ENCODE assay signal across 8 cellular contexts in the genomic region with DNA sequence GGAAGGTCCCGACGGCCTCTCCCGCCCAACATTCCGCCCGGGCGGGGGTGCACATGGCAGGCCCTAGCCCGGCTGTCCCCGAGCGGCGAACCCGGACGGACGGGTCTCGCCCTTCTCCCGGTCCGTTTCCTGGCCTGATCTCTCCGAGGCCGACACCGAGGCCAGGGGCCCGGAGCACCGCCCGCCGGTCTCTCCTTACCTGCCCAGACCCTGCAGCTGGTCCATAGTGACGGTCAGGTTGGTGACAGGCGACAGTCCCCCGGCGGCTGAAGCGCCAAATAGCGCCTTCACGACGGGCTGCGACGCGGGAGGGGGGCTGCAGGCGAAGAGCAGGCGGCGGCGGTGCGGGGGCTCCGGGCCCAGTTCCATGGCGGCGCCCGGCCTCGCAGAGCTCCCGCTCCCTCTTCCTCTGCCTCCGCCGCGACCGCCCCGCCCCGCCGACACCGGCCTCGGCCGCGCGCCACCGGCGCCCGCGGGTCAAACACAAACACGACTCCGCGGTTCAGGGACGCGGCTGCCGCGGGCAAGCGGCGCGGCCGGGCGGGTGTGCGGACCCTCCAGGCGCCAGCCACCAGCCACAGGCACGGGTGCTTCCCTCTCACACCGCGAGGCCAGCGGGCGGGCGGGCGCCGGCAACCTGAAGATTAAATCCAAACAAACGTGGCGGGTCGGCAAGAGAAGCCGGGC. TPM values are rescaled to one million over a fixed set of nuclear protein-coding genes. Genes with fewer than 3 reads are reported as not detected.
A peak's percentile ranks its signal among the peaks of the same experiment; 100 is the strongest.
DNase-seq lines count a peak whose midpoint lies in the region; ATAC-seq and TF ChIP-seq lines count a peak whose summit lies in the region.

No MANE protein-coding gene starts in this region.

- CTCF ChIA-PET in SK-N-SH (lab: Yijun Ruan, JAX), result interaction anchor here (0.6 to 3.1 kb wide), 6 partner anchors 11 to 350 kb away, joined by 3 to 18 read pairs (median 4); no protein-coding TSS in a partner anchor

- H3K79me2 ChIP-seq in ACC112 (ENCODE audit: control insufficient read depth, insufficient read depth, low read length, unreplicated experiment) (peaks cover 43% of the 10 kb centered on the region), SK-N-SH (ENCODE audit: insufficient read depth) (peaks cover 24% of the 10 kb centered on the region)

- peaks cover 31% of the 10 kb centered on the region for H3K36me3 ChIP-seq in ACC112 (ENCODE audit: insufficient read depth, low read length)
- H3K36me3 ChIP-seq in SK-N-SH (replicated peaks in 1 of 2; ENCODE audit: control insufficient read depth in 1 of 2, insufficient read depth in 2 of 2, low read length in 1 of 2), result peaks cover 19 to 30% of the 10 kb centered on the region in 2 experiments
- H3K36me3 ChIP-seq in ectodermal cell (ENCODE audit: control insufficient read depth, insufficient read depth, low read length), result peaks cover 28% of the 10 kb centered on the region
- H3K36me3 ChIP-seq in suprapubic skin, result no peaks in the 10 kb centered on the region

- peak overlapping the region; percentile 86 for H3K9ac ChIP-seq in SK-N-SH

- peaks cover 2% of the 10 kb centered on the region for H3K36me3 Mint-ChIP-seq in mesothelial cell of epicardium

- H3K4me3 ChIP-seq in ACC112 (ENCODE audit: low read depth, low read length) (peak overlapping the region; percentile 84), SK-N-SH (ENCODE audit: low read depth in 2 of 2, low read length in 1 of 2) (peak overlapping the region; percentile 75 to 91), ectodermal cell (ENCODE audit: insufficient read depth, low read depth, low read length) (peak overlapping the region; percentile 94), suprapubic skin (peak overlapping the region; percentile 62)

- peak overlapping the region; percentile 95 for H3K4me2 ChIP-seq in SK-N-SH

- H3K4me1 ChIP-seq in ACC112 (ENCODE audit: control insufficient read depth, insufficient read depth, low read length, unreplicated experiment) (peaks cover 13% of the 10 kb centered on the region), SK-N-SH (ENCODE audit: control insufficient read depth in 1 of 2, insufficient read depth in 2 of 2, low read depth in 1 of 2, low read length in 1 of 2) (peaks cover 0 to 12% of the 10 kb centered on the region in 2 experiments; a peak in 1 of 4 replicates), ectodermal cell (ENCODE audit: control insufficient read depth, insufficient read depth, low read length) (no peaks in the 10 kb centered on the region), suprapubic skin (peaks cover 18% of the 10 kb centered on the region)

- H3K27ac Mint-ChIP-seq in mesothelial cell of epicardium, result peak overlapping the region; percentile 94

- H3K27me3 ChIP-seq in ACC112 (ENCODE audit: insufficient read depth, low read length) (no peaks in the 10 kb centered on the region), SK-N-SH (ENCODE audit: insufficient read depth) (no peaks in the 10 kb centered on the region), ectodermal cell (ENCODE audit: control insufficient read depth, insufficient read depth, low read length, poor library complexity, severe bottlenecking) (no peaks in the 10 kb centered on the region), suprapubic skin (no peaks in the 10 kb centered on the region)

- H3K9me2 ChIP-seq in SK-N-SH, result no peaks in the 10 kb centered on the region

- H3K9me3 Mint-ChIP-seq in mesothelial cell of epicardium, result no peaks in the 10 kb centered on the region

- TF ChIP-seq POLR2A in suprapubic skin (IDR thresholded peaks at IDR 0.05), result no peak

- H3K9me3 ChIP-seq in SK-N-SH (no peaks in the 10 kb centered on the region), ectodermal cell (ENCODE audit: control insufficient read depth, low read length) (no peaks in the 10 kb centered on the region), suprapubic skin (no peaks in the 10 kb centered on the region)

- TF ChIP-seq EP300 in SK-N-SH (IDR thresholded peaks at IDR 0.05; ENCODE audit: borderline replicate concordance in 1 of 2, low read depth in 1 of 2, low read length in 1 of 2) (no peak), suprapubic skin (IDR thresholded peaks at IDR 0.05) (no peak)

- DNase-seq in SK-N-SH (peak; percentile 74), mesothelial cell of epicardium (ENCODE audit: low spot score in 2 of 2, unreplicated experiment in 2 of 2) (peak; percentile 41 to 56), suprapubic skin (ENCODE audit: low spot score in 2 of 2) (no peak), RKO (ENCODE audit: low spot score) (no peak)

- H3F3A ChIP-seq in SK-N-SH (replicated peaks; ENCODE audit: insufficient read depth), result no peaks in the 10 kb centered on the region

- POLR2A ChIA-PET in SK-N-SH (lab: Yijun Ruan, JAX), result interaction anchor here (0.6 to 1.5 kb wide), 5 partner anchors 53 to 439 kb away, joined by 3 to 4 read pairs (median 4); partner anchors contain the start of genes ATRIP, CCDC51, TMA7 and ZNF589

- WGBS in SK-N-SH (ENCODE audit: low lambda C conversion rate), result 0% methylated on average over 9 of the region's 87 CpGs
- WGBS in ectodermal cell, 2 experiments, result 0% methylated on average over 87 of the region's 87 CpGs
- 1% methylated on average over 53 of the region's 87 CpGs for WGBS in suprapubic skin

- no peaks in the 10 kb centered on the region for H3K27me3 Mint-ChIP-seq in mesothelial cell of epicardium (ENCODE audit: low read depth)

- no peaks in the 10 kb centered on the region for H4K20me1 ChIP-seq in SK-N-SH (ENCODE audit: insufficient read depth)

- peak overlapping the region; percentile 92 for H3K4me3 Mint-ChIP-seq in mesothelial cell of epicardium

- TF ChIP-seq RAD21 in SK-N-SH (IDR thresholded peaks at IDR 0.05; ENCODE audit: low read length), result no peak

- H3K27ac ChIP-seq in ACC112 (ENCODE audit: low read depth, low read length), result peak overlapping the region; percentile 77
- peak overlapping the region; percentile 63 to 64 for H3K27ac ChIP-seq in SK-N-SH (ENCODE audit: low read depth in 2 of 2, low read length in 1 of 2)
- peak overlapping the region; percentile 61 for H3K27ac ChIP-seq in ectodermal cell (ENCODE audit: insufficient read depth, low read depth, low read length, poor library complexity, severe bottlenecking)
- H3K27ac ChIP-seq in suprapubic skin, result no peak overlapping the region

- H2AFZ ChIP-seq in ACC112 (ENCODE audit: low read length, unreplicated experiment) (peak overlapping the region; percentile 65), SK-N-SH (ENCODE audit: low read depth) (peak overlapping the region; percentile 81)

- peak; percentile 37 for ATAC-seq in GM18511 (IDR thresholded peaks at IDR 0.05; ENCODE audit: unreplicated experiment)
- ATAC-seq in HG03025 (IDR thresholded peaks at IDR 0.05; ENCODE audit: low FRiP score, unreplicated experiment), result peak; percentile 25

- TF ChIP-seq CTCF in SK-N-SH (IDR thresholded peaks at IDR 0.05) (no peak), mesothelial cell of epicardium (IDR thresholded peaks at IDR 0.05; ENCODE audit: unreplicated experiment) (no peak), suprapubic skin (IDR thresholded peaks at IDR 0.05) (no peak)

- peaks cover 13% of the 10 kb centered on the region for H3K4me1 Mint-ChIP-seq in mesothelial cell of epicardium

TF ChIP-seq in SK-N-SH, 30 proteins besides CTCF, POLR2A, EP300 and RAD21:
- TF ChIP-seq YY1 (IDR thresholded peaks at IDR 0.05; ENCODE audit: low read depth), result peak; percentile 13; the same call in 1 of the 2 replicates
- no peak for TF ChIP-seq NFIC (IDR thresholded peaks at IDR 0.05; ENCODE audit: borderline replicate concordance)
- TF ChIP-seq TCF12 (IDR thresholded peaks at IDR 0.05), result no peak
- TF ChIP-seq MXI1 (IDR thresholded peaks at IDR 0.05; ENCODE audit: low read depth, low read length), result no peak
- TF ChIP-seq MAX (IDR thresholded peaks at IDR 0.05; ENCODE audit: low read depth), result peak; percentile 31; the same call in 1 of the 2 replicates

RNA-seq across cellular contexts. Expression of gene CDC25A, which starts 0.5 kb away (rescaled TPM):
- polyA plus RNA-seq in SK-N-SH (2012; rRNA removed), result 3.3 and 3.8 TPM in 2 replicates
- 2.9 and 3.6 TPM in 2 replicates for polyA plus RNA-seq in SK-N-SH (2012; cell fraction: cytosol; rRNA removed)
- polyA plus RNA-seq in SK-N-SH (2012; cell fraction: nucleus; rRNA removed), result 3.5 and 3.9 TPM in 2 replicates
- polyA plus RNA-seq in ectodermal cell (2013, experiment 1 of 4), result 57.2 TPM
- 58.2 TPM for polyA plus RNA-seq in ectodermal cell (2013, experiment 2 of 4)
- polyA plus RNA-seq in ectodermal cell (2013, experiment 3 of 4), result 39.1 TPM
- polyA plus RNA-seq in ectodermal cell (2013, experiment 4 of 4), result 35.2 TPM
- total RNA-seq in mesothelial cell of epicardium (12.1 to 13.1 TPM (median 13.0 TPM) in 3 replicates), suprapubic skin (1 to 10 TPM in 1 of 4 donors, under 1 TPM in 2, not detected in 1; 0.55 to 6.8 (median 0.98) TPM)

RNA-seq across cellular contexts. Expression of gene CAMP, which starts 35.6 kb away (rescaled TPM):
- not detected in 2 replicates for polyA plus RNA-seq in SK-N-SH (2012; rRNA removed)
- polyA plus RNA-seq in SK-N-SH (2012; cell fraction: cytosol; rRNA removed), result not detected in 2 replicates
- not detected in 2 replicates for polyA plus RNA-seq in SK-N-SH (2012; cell fraction: nucleus; rRNA removed)
- polyA plus RNA-seq in ectodermal cell (2013, experiment 1 of 4), result not detected
- polyA plus RNA-seq in ectodermal cell (2013, experiment 2 of 4), result not detected
- not detected for polyA plus RNA-seq in ectodermal cell (2013, experiment 3 of 4)
- polyA plus RNA-seq in ectodermal cell (2013, experiment 4 of 4), result not detected
- total RNA-seq in mesothelial cell of epicardium (not detected in 3 replicates), suprapubic skin (not detected)

RNA-seq across cellular contexts. Expression of gene ZNF589, which starts 53.2 kb away (rescaled TPM):
- polyA plus RNA-seq in SK-N-SH (2012; rRNA removed), result 4.4 and 8.0 TPM in 2 replicates
- polyA plus RNA-seq in SK-N-SH (2012; cell fraction: cytosol; rRNA removed), result 3.5 and 3.8 TPM in 2 replicates
- 29.3 and 36.3 TPM in 2 replicates for polyA plus RNA-seq in SK-N-SH (2012; cell fraction: nucleus; rRNA removed)
- 67.5 TPM for polyA plus RNA-seq in ectodermal cell (2013, experiment 1 of 4)
- polyA plus RNA-seq in ectodermal cell (2013, experiment 2 of 4), result 69.1 TPM
- polyA plus RNA-seq in ectodermal cell (2013, experiment 3 of 4), result 53.7 TPM
- polyA plus RNA-seq in ectodermal cell (2013, experiment 4 of 4), result 59.5 TPM
- total RNA-seq in mesothelial cell of epicardium (18.9 to 24.1 TPM (median 22.3 TPM) in 3 replicates), suprapubic skin (10 to 100 TPM in 3 of 4 donors, 1 to 10 TPM in 1; 8.7 to 25.2 (median 14.6) TPM)

Comparison
In these comparisons a context has a peak if more than half of its experiments do, and no peak if none do; other contexts are left out.
1. DNase-seq: peak in SK-N-SH (single experiment) and mesothelial cell of epicardium (2 of 2); none in suprapubic skin (0 of 2) and RKO (single experiment).
2. Peak in every context shown above with its lines, with median percentiles within 50 percentile points of each other: H3K4me3 ChIP-seq.